In genomic region chr9:135811796-135812195, GRCh38 we compare ENCODE assay signal across 15 cellular contexts.
A peak's percentile ranks its signal among the peaks of the same experiment; 100 is the strongest.
DNase-seq lines count a peak whose midpoint lies in the region; ATAC-seq and TF ChIP-seq lines count a peak whose summit lies in the region.
"Had no signal": no experiment of that assay in that cellular context is flagged by ENCODE, and none has a peak within 500 bp of the region (broad histone marks: within the 10 kb centered on the region; RNA-seq: fewer than 3 reads in every experiment).

No MANE protein-coding gene starts in this region.

- no peaks in the 10 kb centered on the region for H3K27me3 ChIP-seq in transverse colon
- no peaks in the 10 kb centered on the region for H3K27me3 ChIP-seq in CD4-positive, alpha-beta T cell (ENCODE audit: control insufficient read depth, insufficient read depth, low read length)
- H3K27me3 ChIP-seq: SJSA1 had no signal

- ATAC-seq in CD4-positive, alpha-beta T cell (ENCODE audit: poor library complexity), result no peak
- ATAC-seq: stimulated activated naive CD8-positive, alpha-beta T cell treated with anti-CD3 and anti-CD28 coated beads, Interleukin-15, amount 100 ng/mL, for 72 hours had no signal

- in situ Hi-C loops in transverse colon (cut with MboI; ENCODE audit: low pct_ligation_motif_present in 1 of 4, low pct_unique_long_range_greater_than_20kb in 1 of 4, low sequenced_read_pairs in 3 of 4), result no loop called here

- intact Hi-C loops in transverse colon (cut with DNase I; ENCODE audit: low total_unique reads), result no loop called here
- intact Hi-C loops in CD4-positive, alpha-beta T cell (cut with DNase I, micrococcal nuclease), result no loop called here

- no peaks in the 10 kb centered on the region for H3K4me1 ChIP-seq in transverse colon
- H3K4me1 ChIP-seq: SJSA1 had no signal

- H3K9me3 ChIP-seq in transverse colon, result no peaks in the 10 kb centered on the region
- H3K9me3 ChIP-seq in CD4-positive, alpha-beta T cell (ENCODE audit: control insufficient read depth, low read length), result no peaks in the 10 kb centered on the region
- H3K9me3 ChIP-seq: SJSA1 had no signal

- H3K4me3 ChIP-seq in transverse colon, result no peak overlapping the region
- H3K4me3 ChIP-seq: SJSA1 had no signal

- no peaks in the 10 kb centered on the region for H3K27me3 Mint-ChIP-seq in CD4-positive, alpha-beta T cell
- H3K27me3 Mint-ChIP-seq: B cell; stimulated activated naive CD8-positive, alpha-beta T cell treated with anti-CD3 and anti-CD28 coated beads, Interleukin-15, amount 100 ng/mL, for 72 hours had no signal

- 80 to 84% methylated on average over 9 to 11 of the region's 11 CpGs for WGBS in transverse colon (ENCODE audit: low coverage in 1 of 2), 2 donors

- H3K4me1 Mint-ChIP-seq in CD4-positive, alpha-beta T cell (ENCODE audit: low read depth), result no peaks in the 10 kb centered on the region
- H3K4me1 Mint-ChIP-seq: B cell had no signal

- POLR2A ChIA-PET in CD4-positive, alpha-beta T cell (lab: Charles Lee), result no interaction called here

- TF ChIP-seq CTCF in transverse colon (IDR thresholded peaks at IDR 0.05), result no peak
- TF ChIP-seq CTCF in CD4-positive, alpha-beta T cell (IDR thresholded peaks at IDR 0.05), result no peak

- peak; percentile 69 for DNase-seq in DMS 273 treated with DMSO at 0.1 percent for 48 hours (lab: John Stamatoyannopoulos, UW)
- DNase-seq in NCI-H2029 treated with DMSO at 0.1 percent for 48 hours (lab: John Stamatoyannopoulos, UW), result peak; percentile 23
- peak; percentile 45 for DNase-seq in mesenteric fat pad (ENCODE audit: low spot score)
- no peak for DNase-seq in transverse colon
- DNase-seq in NCI-H226, result no peak
- no peak for DNase-seq in NCI-H2227 treated with DMSO at 0.1 percent for 48 hours (lab: John Stamatoyannopoulos, UW)
- DNase-seq in CD4-positive, alpha-beta T cell, result no peak
- DNase-seq: activated CD8-positive, alpha-beta memory T cell treated with anti-CD3 and anti-CD28 coated beads, Interleukin-2, amount 50 U/mL, for 4 hours; GF-D8; H7; NK-92 treated with Interleukin-12 subunit alpha and Interleukin-12 subunit beta, amount 100 ng/mL, for 24 hours had no signal

- CTCF ChIA-PET in CD4-positive, alpha-beta T cell (lab: Charles Lee), result no interaction called here

- peaks cover 0 to 40% (median 18%) of the 10 kb centered on the region in 4 donors for H3K36me3 ChIP-seq in transverse colon

- no peak for TF ChIP-seq EP300 in transverse colon (IDR thresholded peaks at IDR 0.05; ENCODE audit: low read depth)

- no peak overlapping the region for H3K4me3 Mint-ChIP-seq in CD4-positive, alpha-beta T cell
- H3K4me3 Mint-ChIP-seq: B cell; stimulated activated naive CD8-positive, alpha-beta T cell treated with anti-CD3 and anti-CD28 coated beads, Interleukin-15, amount 100 ng/mL, for 72 hours had no signal

- peaks cover 80% of the 10 kb centered on the region for H3K36me3 Mint-ChIP-seq in CD4-positive, alpha-beta T cell (ENCODE audit: low read depth)

- no peaks in the 10 kb centered on the region for H3K9me3 Mint-ChIP-seq in CD4-positive, alpha-beta T cell
- H3K9me3 Mint-ChIP-seq: stimulated activated naive CD8-positive, alpha-beta T cell treated with anti-CD3 and anti-CD28 coated beads, Interleukin-15, amount 100 ng/mL, for 72 hours had no signal

- H3K27ac Mint-ChIP-seq in CD4-positive, alpha-beta T cell, result no peak overlapping the region
- H3K27ac Mint-ChIP-seq: B cell; stimulated activated naive CD8-positive, alpha-beta T cell treated with anti-CD3 and anti-CD28 coated beads, Interleukin-15, amount 100 ng/mL, for 72 hours had no signal

- H3K27ac ChIP-seq in angular gyrus (ENCODE audit: low read depth, low read length), result peak overlapping the region; percentile 20
- H3K27ac ChIP-seq in transverse colon, result no peak overlapping the region
- H3K27ac ChIP-seq in CD4-positive, alpha-beta T cell (ENCODE audit: low read depth, low read length), result no peak overlapping the region
- H3K27ac ChIP-seq: SJSA1 had no signal

- TF ChIP-seq POLR2A in transverse colon (IDR thresholded peaks at IDR 0.05), result no peak

Comparison
In these comparisons a context has a peak if more than half of its experiments do, and no peak if none do; other contexts are left out.
1. DNase-seq: peak in DMS 273 treated with DMSO at 0.1 percent for 48 hours (single experiment), NCI-H2029 treated with DMSO at 0.1 percent for 48 hours (single experiment) and mesenteric fat pad (single experiment); none in transverse colon (single experiment), NCI-H226 (single experiment), NCI-H2227 treated with DMSO at 0.1 percent for 48 hours (single experiment) and CD4-positive, alpha-beta T cell (0 of 10).